Comparison of ENCODE assay signal across 8 cellular contexts in genomic region chr11:113875414-113876073, GRCh38. TPM values are rescaled to one million over a fixed set of nuclear protein-coding genes. Genes with fewer than 3 reads are reported as not detected.
A peak's percentile ranks its signal among the peaks of the same experiment; 100 is the strongest.
DNase-seq lines count a peak whose midpoint lies in the region; ATAC-seq and TF ChIP-seq lines count a peak whose summit lies in the region.

TSS of gene USP28 (minus strand) at chr11:113875572. CDS start at chr11:113875501, 71 bp downstream.

- peak; percentile 83 for ATAC-seq in foreskin keratinocyte

- no peaks in the 10 kb centered on the region for H3K27me3 ChIP-seq in MM.1S (replicated peaks; ENCODE audit: insufficient read depth, low read length)
- no peaks in the 10 kb centered on the region for H3K27me3 ChIP-seq in SJSA1 (replicated peaks)
- no peaks in the 10 kb centered on the region for H3K27me3 ChIP-seq in foreskin keratinocyte
- H3K27me3 ChIP-seq in neuron (ENCODE audit: insufficient read depth, low read length), result no peaks in the 10 kb centered on the region

- no peaks in the 10 kb centered on the region; the same call in 1 of the 2 replicates for H4K20me1 ChIP-seq in MM.1S (ENCODE audit: insufficient read depth, low read length)

- H3K36me3 ChIP-seq in MM.1S (replicated peaks; ENCODE audit: insufficient read depth, low read length) (0 out of 2 replicates have a peak, but pooled peaks cover 5% of the 10 kb centered on the region), SJSA1 (no peaks in the 10 kb centered on the region), neuron (ENCODE audit: insufficient read depth, low read length) (no peaks in the 10 kb centered on the region)

- TF ChIP-seq CTCF in MM.1S (IDR thresholded peaks at IDR 0.05; ENCODE audit: low read length) (no peak), foreskin keratinocyte (conservative IDR thresholded peaks at IDR 0.05) (no peak)

- H3K9me3 ChIP-seq in MM.1S (replicated peaks; ENCODE audit: insufficient read depth, low read length) (no peaks in the 10 kb centered on the region), SJSA1 (replicated peaks) (no peaks in the 10 kb centered on the region), neuron (ENCODE audit: low read length) (no peaks in the 10 kb centered on the region)

- H3K79me2 ChIP-seq in MM.1S (ENCODE audit: low read length), result peaks cover 50% of the 10 kb centered on the region

- H3K4me1 ChIP-seq in MM.1S (ENCODE audit: low read length) (peaks cover 6% of the 10 kb centered on the region; the same call in 1 of the 2 replicates), SJSA1 (replicated peaks) (0 out of 2 replicates have a peak, but pooled peaks cover 3% of the 10 kb centered on the region), foreskin keratinocyte (peaks cover 7% of the 10 kb centered on the region), neuron (ENCODE audit: insufficient read depth, low read length) (peaks cover 24% of the 10 kb centered on the region)

- peak within 1 kb of the TSS; percentile 81 for H3K9ac ChIP-seq in MM.1S (ENCODE audit: low read length)

- H3K4me3 ChIP-seq in MM.1S (ENCODE audit: low read length), result peak within 1 kb of the TSS; percentile 77
- peak within 1 kb of the TSS; percentile 73 for H3K4me3 ChIP-seq in SJSA1
- H3K4me3 ChIP-seq in neuron (ENCODE audit: low read length), result peak within 1 kb of the TSS; percentile 72

- H3K27ac ChIP-seq in MM.1S (ENCODE audit: low read length), result peak within 1 kb of the TSS; percentile 53; the same call in 1 of the 2 replicates
- peak within 1 kb of the TSS; percentile 67 for H3K27ac ChIP-seq in SJSA1
- peak within 1 kb of the TSS; percentile 88 for H3K27ac ChIP-seq in foreskin keratinocyte

- peak within 1 kb of the TSS; percentile 93 for H2AFZ ChIP-seq in MM.1S (ENCODE audit: low read length)
- H2AFZ ChIP-seq in neuron (ENCODE audit: low read depth, low read length), result peak within 1 kb of the TSS; percentile 93

- H3K9me2 ChIP-seq in MM.1S (replicated peaks; ENCODE audit: insufficient read depth, low read length), result no peaks in the 10 kb centered on the region

- DNase-seq in GF-D8 (lab: John Stamatoyannopoulos, UW) (peak; percentile 98), HCEC 1CT (peak; percentile 96), MM.1S (peak; percentile 97), SJSA1 (ENCODE audit: low read depth in 1 of 2, low spot score in 2 of 2) (peak; percentile 73 to 89), foreskin keratinocyte (peak; percentile 56 to 75), stromal cell of bone marrow (ENCODE audit: low read depth) (peak; percentile 90)
- peak; percentile 30 to 77 (median 46) for DNase-seq in activated naive CD4-positive, alpha-beta T cell (lab: John Stamatoyannopoulos, UW)

- H3K4me2 ChIP-seq in MM.1S (ENCODE audit: low read depth, low read length), result peak within 1 kb of the TSS; percentile 81

- H3F3A ChIP-seq in MM.1S (ENCODE audit: insufficient read depth, low read length), result no peaks in the 10 kb centered on the region

RNA-seq across cellular contexts. Expression of gene USP28, which starts in this region (rescaled TPM):
- 10.7 and 16.9 TPM in 2 replicates for total RNA-seq in SJSA1 (2014; rRNA removed; shearing (Covaris generic))
- 38.7 and 45.5 TPM in 2 replicates for total RNA-seq in foreskin keratinocyte
- 6.7 and 9.2 TPM in 2 replicates for polyA plus RNA-seq in foreskin keratinocyte

Comparison
In these comparisons a context has a peak if more than half of its experiments do, and no peak if none do; other contexts are left out.
1. Peak in every context shown above with its lines: DNase-seq, ATAC-seq, H3K4me3 ChIP-seq and H3K27ac ChIP-seq.
2. DNase-seq: peak in every context shown above with its lines; median percentile 98 in GF-D8; 97 in MM.1S; 96 in HCEC 1CT; 90 in stromal cell of bone marrow; 81 in SJSA1; 66 in foreskin keratinocyte; 46 in activated naive CD4-positive, alpha-beta T cell.